ENCODE assay signal across 1 cellular context in genomic region chr19:19191920-19192882, GRCh38.
TF ChIP-seq lines count a peak whose summit lies in the region.

Gene BORCS8 (minus strand): TSS chr19:19192152. CDS start chr19:19192117, 35 bp downstream.
Gene RFXANK (plus strand): TSS chr19:19192258. CDS start chr19:19193947, 1,689 bp downstream.

TF ChIP-seq in K562, 482 proteins besides CTCF, POLR2A, EP300 and RAD21 (continued from another document and continues in another):
- TF ChIP-seq DMBX1 (CRISPR knock-in tag; IDR thresholded peaks at IDR 0.05; ENCODE audit: borderline replicate concordance): no peak
- TF ChIP-seq GTF2F1 (IDR thresholded peaks at IDR 0.05; ENCODE audit: low read depth, low read length): peak; percentile 29; the same call in 1 of the 2 replicates
- TF ChIP-seq ZBTB33 (CRISPR knock-in tag; IDR thresholded peaks at IDR 0.05): 0 out of 2 replicates have a peak, but pooled peaks have one; percentile 10
- no peak for TF ChIP-seq ZNF384 (IDR thresholded peaks at IDR 0.05; ENCODE audit: low read depth, low read length)
- no peak for TF ChIP-seq POLR3A (IDR thresholded peaks at IDR 0.05; ENCODE audit: borderline replicate concordance, extremely low read depth, insufficient read depth, insufficient read length)
- no peak for TF ChIP-seq ARHGAP35 (IDR thresholded peaks at IDR 0.05; ENCODE audit: partially characterized antibody)
- peak; percentile 52; the same call in 1 of the 2 replicates for TF ChIP-seq REST (CRISPR knock-in tag; IDR thresholded peaks at IDR 0.05; ENCODE audit: low read depth)
- TF ChIP-seq CTBP1 (IDR thresholded peaks at IDR 0.05; ENCODE audit: borderline replicate concordance): peak; percentile 88
- no peak for TF ChIP-seq FOS (IDR thresholded peaks at IDR 0.05; ENCODE audit: extremely low read depth, insufficient read length)
- peak in 1 of 2 experiments; percentile 41; a peak in 1 of 4 replicates for TF ChIP-seq MLLT1 (IDR thresholded peaks at IDR 0.05)
- TF ChIP-seq IRF9 (tag; IDR thresholded peaks at IDR 0.05): no peak
- TF ChIP-seq ATF2 (CRISPR knock-in tag; IDR thresholded peaks at IDR 0.05): no peak
- 0 out of 2 replicates have a peak, but pooled peaks have one; percentile 39 for TF ChIP-seq CHD2 (IDR thresholded peaks at IDR 0.05; ENCODE audit: low read depth, low read length)
- peak; percentile 74; the same call in 1 of the 2 replicates for TF ChIP-seq LARP7 (IDR thresholded peaks at IDR 0.05)
- no peak for TF ChIP-seq TCF7 (IDR thresholded peaks at IDR 0.05; ENCODE audit: borderline replicate concordance)
- TF ChIP-seq ZFX (CRISPR knock-in tag; IDR thresholded peaks at IDR 0.05): peak; percentile 78
- TF ChIP-seq ETV1 (tag; conservative IDR thresholded peaks at IDR 0.05; ENCODE audit: low read depth): peak; percentile 74
- TF ChIP-seq E2F6 (IDR thresholded peaks at IDR 0.05; ENCODE audit: borderline replicate concordance in 1 of 2, extremely low read depth in 1 of 2, insufficient read depth in 1 of 2, insufficient read length in 1 of 2, low read depth in 1 of 2, low read length in 1 of 2, poor library complexity in 1 of 2, severe bottlenecking in 1 of 2): peak in 1 of 2 experiments; percentile 44
- TF ChIP-seq KLF16 (IDR thresholded peaks at IDR 0.05): no peak
- no peak for TF ChIP-seq NCOA6 (IDR thresholded peaks at IDR 0.05)
- TF ChIP-seq BACH1 (tag; IDR thresholded peaks at IDR 0.05): no peak
- peak; percentile 98 for TF ChIP-seq TAF1 (IDR thresholded peaks at IDR 0.05; ENCODE audit: control insufficient read depth, extremely low read depth, insufficient read depth, low read length, severe bottlenecking)
- 0 out of 4 replicates have a peak, but pooled peaks have one; percentile 5 to 42 for TF ChIP-seq ZMIZ1 (IDR thresholded peaks at IDR 0.05; ENCODE audit: low read depth in 2 of 2, low read length in 2 of 2)
- TF ChIP-seq LEF1 (IDR thresholded peaks at IDR 0.05): peak; percentile 35; the same call in 1 of the 2 replicates
- TF ChIP-seq TAF15 (IDR thresholded peaks at IDR 0.05; ENCODE audit: low read depth, low read length): no peak
- peak; percentile 55; the same call in 1 of the 2 replicates for TF ChIP-seq DPF2 (IDR thresholded peaks at IDR 0.05)
- TF ChIP-seq KHSRP (IDR thresholded peaks at IDR 0.05): no peak
- no peak for TF ChIP-seq ZNF518B (CRISPR knock-in tag; IDR thresholded peaks at IDR 0.05)
- peak; percentile 53 for TF ChIP-seq JUND (IDR thresholded peaks at IDR 0.05; ENCODE audit: borderline replicate concordance, low read depth, low read length)
- peak; percentile 41; the same call in 1 of the 3 replicates for TF ChIP-seq JUND (tag; IDR thresholded peaks at IDR 0.05; ENCODE audit: borderline replicate concordance, low read depth, low read length)
- TF ChIP-seq TAF7 (tag; IDR thresholded peaks at IDR 0.05): peak; percentile 78
- TF ChIP-seq JUNB (CRISPR knock-in tag; conservative IDR thresholded peaks at IDR 0.05): no peak
- TF ChIP-seq ARID3B (CRISPR knock-in tag; IDR thresholded peaks at IDR 0.05; ENCODE audit: borderline replicate concordance): no peak
